ENCODE assay signal across 1 cellular context in the genomic region with DNA sequence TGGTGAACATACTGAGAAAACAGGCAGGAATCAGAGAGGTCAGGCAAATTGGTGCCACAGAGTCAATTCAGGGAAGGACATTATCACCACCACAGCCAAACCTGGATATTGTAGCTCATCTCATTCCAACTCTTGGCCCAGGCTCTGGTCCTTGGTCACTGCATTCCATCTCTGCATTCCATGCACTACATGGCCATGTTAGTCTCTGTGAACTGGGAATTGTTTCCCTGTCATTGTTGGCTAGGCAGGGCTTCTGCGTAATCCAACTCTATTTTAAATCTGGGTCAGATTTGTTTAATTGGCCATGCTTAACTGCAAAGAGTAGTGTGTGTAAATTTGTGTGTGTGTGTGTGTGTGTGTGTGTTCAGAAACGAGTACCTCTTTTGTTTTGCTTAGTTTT.
TF ChIP-seq lines count a peak whose summit lies in the region.

No MANE protein-coding gene starts in this region.

TF ChIP-seq in WTC11, 78 proteins besides CTCF, POLR2A, EP300 and RAD21 (continued from another document):
- TF ChIP-seq ARID4B (CRISPR knock-in tag; IDR thresholded peaks at IDR 0.05; ENCODE audit: borderline replicate concordance), result no peak
- no peak for TF ChIP-seq GTF2I (CRISPR knock-in tag; conservative IDR thresholded peaks at IDR 0.05)
TF ChIP-seq in WTC11: peak in this region for 0.
